Comparison of ENCODE assay signal across 20 cellular contexts in genomic region chr10:22837771-22838170, GRCh38.
DNase-seq lines count a peak whose midpoint lies in the region; ATAC-seq and TF ChIP-seq lines count a peak whose summit lies in the region.
"Had no signal": no experiment of that assay in that cellular context is flagged by ENCODE, and none has a peak within 500 bp of the region (broad histone marks: within the 10 kb centered on the region; RNA-seq: fewer than 3 reads in every experiment).

No MANE protein-coding gene starts in this region.

- peaks cover 9 to 10% of the 10 kb centered on the region in 2 donors for H3K4me1 Mint-ChIP-seq in natural killer cell treated with Interleukin-12 subunit alpha and Interleukin-12 subunit beta and Interleukin-15 and Interleukin-18, amount 100 ng/mL, for 72 hours (ENCODE audit: low read depth in 2 of 2)
- peaks cover 0 to 8% of the 10 kb centered on the region in 2 donors for H3K4me1 Mint-ChIP-seq in natural killer cell
- H3K4me1 Mint-ChIP-seq: CD4-positive, CD25-positive, alpha-beta regulatory T cell had no signal

- H3K27ac ChIP-seq in substantia nigra (ENCODE audit: low read depth, low read length, poor library complexity, severe bottlenecking), result peak overlapping the region; percentile 52
- H3K27ac ChIP-seq: A549, BLaER1, C4-2B, GM23248 had no signal

- TF ChIP-seq CTCF in natural killer cell (IDR thresholded peaks at IDR 0.05), result no peak

- no peak for ATAC-seq in natural killer cell treated with Interleukin-12 subunit alpha and Interleukin-12 subunit beta and Interleukin-15 and Interleukin-18, amount 100 ng/mL, for 72 hours
- ATAC-seq in natural killer cell, result no peak
- ATAC-seq: A549; CD8-positive, alpha-beta T cell; GM12878 had no signal

- intact Hi-C loops in natural killer cell (cut with micrococcal nuclease) (no loop called here), posterior cingulate gyrus (cut with DNase I) (no loop called here)

- H3K9me3 Mint-ChIP-seq in natural killer cell treated with Interleukin-12 subunit alpha and Interleukin-12 subunit beta and Interleukin-15 and Interleukin-18, amount 100 ng/mL, for 72 hours, result no peaks in the 10 kb centered on the region
- H3K9me3 Mint-ChIP-seq in natural killer cell, result no peaks in the 10 kb centered on the region
- H3K9me3 Mint-ChIP-seq: CD8-positive, alpha-beta T cell had no signal

- no peak for DNase-seq in natural killer cell treated with Interleukin-12 subunit alpha and Interleukin-12 subunit beta and Interleukin-15 and Interleukin-18, amount 100 ng/mL, for 72 hours (ENCODE audit: low spot score)
- no peak for DNase-seq in natural killer cell
- peak; percentile 27 for DNase-seq in dermis blood vessel endothelial cell
- no peak for DNase-seq in substantia nigra (lab: John Stamatoyannopoulos, UW)
- no peak for DNase-seq in NCI-H1417 treated with DMSO at 0.1 percent for 48 hours (lab: John Stamatoyannopoulos, UW)
- no peak for DNase-seq in posterior cingulate gyrus
- DNase-seq: 8988T; Caco-2; CD4-positive, CD25-positive, alpha-beta regulatory T cell; CD8-positive, alpha-beta T cell; DMS153; DND-41; GDM1; GM23248; H7; HCEC 1CT had no signal

- no peaks in the 10 kb centered on the region for H3K36me3 Mint-ChIP-seq in natural killer cell treated with Interleukin-12 subunit alpha and Interleukin-12 subunit beta and Interleukin-15 and Interleukin-18, amount 100 ng/mL, for 72 hours
- no peaks in the 10 kb centered on the region for H3K36me3 Mint-ChIP-seq in natural killer cell
- H3K36me3 Mint-ChIP-seq: CD4-positive, CD25-positive, alpha-beta regulatory T cell; CD8-positive, alpha-beta T cell had no signal

- peak overlapping the region; percentile 11 for H3K4me3 Mint-ChIP-seq in natural killer cell treated with Interleukin-12 subunit alpha and Interleukin-12 subunit beta and Interleukin-15 and Interleukin-18, amount 100 ng/mL, for 72 hours
- no peak overlapping the region for H3K4me3 Mint-ChIP-seq in natural killer cell
- H3K4me3 Mint-ChIP-seq: CD4-positive, CD25-positive, alpha-beta regulatory T cell; CD8-positive, alpha-beta T cell had no signal

- H3K27me3 Mint-ChIP-seq in natural killer cell treated with Interleukin-12 subunit alpha and Interleukin-12 subunit beta and Interleukin-15 and Interleukin-18, amount 100 ng/mL, for 72 hours, result peaks cover 7 to 8% of the 10 kb centered on the region in 2 donors
- H3K27me3 Mint-ChIP-seq in natural killer cell (ENCODE audit: low read depth in 2 of 2), result peaks cover 8% of the 10 kb centered on the region in 2 donors

- peak overlapping the region in 1 of 2 donors; percentile 23 for H3K27ac Mint-ChIP-seq in natural killer cell treated with Interleukin-12 subunit alpha and Interleukin-12 subunit beta and Interleukin-15 and Interleukin-18, amount 100 ng/mL, for 72 hours
- no peak overlapping the region for H3K27ac Mint-ChIP-seq in natural killer cell
- H3K27ac Mint-ChIP-seq: CD4-positive, CD25-positive, alpha-beta regulatory T cell; CD8-positive, alpha-beta T cell had no signal
